In the genomic region with DNA sequence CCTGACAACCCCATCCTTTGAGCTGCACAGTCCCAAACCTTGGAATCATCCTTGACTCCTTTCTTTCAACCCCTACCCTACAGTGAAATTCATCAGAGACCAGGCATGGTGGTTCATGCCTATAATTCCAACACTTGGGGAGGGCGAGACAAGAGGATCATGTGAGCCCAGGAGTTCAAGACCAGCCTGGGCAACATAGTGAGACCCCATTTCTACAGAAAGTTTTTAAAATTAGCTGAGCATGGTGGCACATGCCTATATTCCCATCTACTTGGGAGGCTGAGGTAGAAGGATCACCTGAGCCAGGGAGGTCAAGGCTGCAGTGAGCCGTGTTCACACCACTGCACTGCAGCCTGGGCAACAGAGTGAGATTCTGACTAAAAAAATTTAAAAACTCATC, we compare ENCODE assay signal across 31 cellular contexts.
"Had no signal": no experiment of that assay in that cellular context is flagged by ENCODE, and none has a peak within 500 bp of the region (broad histone marks: within the 10 kb centered on the region; RNA-seq: fewer than 3 reads in every experiment).

No MANE protein-coding gene starts in this region.

- H3K9ac ChIP-seq: neural progenitor cell, parathyroid adenoma had no signal

- H3K36me3 ChIP-seq: neural progenitor cell, ovary, suprapubic skin, tibial artery, transverse colon, upper lobe of right lung, uterus had no signal

- H2AFZ ChIP-seq: neural progenitor cell, parathyroid adenoma had no signal

- H3K79me2 ChIP-seq: parathyroid adenoma had no signal

- H3K27ac ChIP-seq: neural progenitor cell, ovary, parathyroid adenoma, psoas muscle, skin epidermis, spleen, suprapubic skin, testis, tibial artery, transverse colon, upper lobe of right lung, uterus had no signal

- H3K4me3 ChIP-seq: neural progenitor cell, ovary, psoas muscle, skin epidermis, smooth muscle cell, spleen, suprapubic skin, testis, tibial artery, transverse colon, upper lobe of right lung, uterus had no signal

- H3K27me3 Mint-ChIP-seq: naive thymus-derived CD8-positive, alpha-beta T cell; progenitor cell of endocrine pancreas; stimulated activated memory B cell treated with anti-CD40 and anti-IgM and Interleukin-4, amounts not matched to agents 10 μg/mL and 1 μg/mL and 100 μg/mL, for 72 hours; stimulated activated naive CD8-positive, alpha-beta T cell treated with anti-CD3 and anti-CD28 coated beads, Interleukin-15, amount 100 ng/mL, for 72 hours; type B pancreatic cell had no signal

- ATAC-seq: naive thymus-derived CD8-positive, alpha-beta T cell; psoas muscle; right cardiac atrium; sciatic nerve; stimulated activated memory B cell treated with anti-CD40 and anti-IgM and Interleukin-4, amounts not matched to agents 10 μg/mL and 1 μg/mL and 100 μg/mL, for 72 hours; stimulated activated naive CD8-positive, alpha-beta T cell treated with anti-CD3 and anti-CD28 coated beads, Interleukin-15, amount 100 ng/mL, for 72 hours; stimulated activated naive CD8-positive, alpha-beta T cell treated with anti-CD3 and anti-CD28 coated beads, Interleukin-15, Interleukin-2, amounts not matched to agents 100 U/mL and 50 U/mL, for 24 hours; upper lobe of right lung had no signal

- H3K4me1 ChIP-seq: neural progenitor cell, suprapubic skin, tibial artery, upper lobe of right lung, uterus had no signal

- H3K27me3 ChIP-seq: neural progenitor cell, ovary, spleen, suprapubic skin, testis, tibial artery, transverse colon, upper lobe of right lung, uterus had no signal

- H3K4me3 Mint-ChIP-seq: naive thymus-derived CD8-positive, alpha-beta T cell; nephron; neural progenitor cell; stimulated activated memory B cell treated with anti-CD40 and anti-IgM and Interleukin-4, amounts not matched to agents 10 μg/mL and 1 μg/mL and 100 μg/mL, for 72 hours; stimulated activated naive CD8-positive, alpha-beta T cell treated with anti-CD3 and anti-CD28 coated beads, Interleukin-15, amount 100 ng/mL, for 72 hours; type B pancreatic cell had no signal

- H3K4me2 ChIP-seq: neural progenitor cell, smooth muscle cell had no signal

- H3K27ac Mint-ChIP-seq: neural progenitor cell; stimulated activated memory B cell treated with anti-CD40 and anti-IgM and Interleukin-4, amounts not matched to agents 10 μg/mL and 1 μg/mL and 100 μg/mL, for 72 hours had no signal

- H3K9me3 ChIP-seq: ovary, psoas muscle, spleen, suprapubic skin, testis, tibial artery, transverse colon, upper lobe of right lung, uterus had no signal

- DNase-seq: naive thymus-derived CD8-positive, alpha-beta T cell; occipital lobe; ovary; posterior cingulate gyrus; psoas muscle; right cardiac atrium; spleen; stimulated activated CD4-positive, alpha-beta T cell treated with anti-CD3 and anti-CD28 coated beads, Interleukin-12 subunit alpha, Interleukin-12 subunit beta, amount 100 ng/mL, for 4 hours; stimulated activated CD4-positive, alpha-beta T cell treated with anti-CD3 and anti-CD28 coated beads, Interleukin-1b, Interleukin-23, amount 100 ng/mL, for 48 hours; stimulated activated CD4-positive, alpha-beta T cell treated with anti-CD3 and anti-CD28 coated beads, Interleukin-4, amount 100 ng/mL, for 1 hour; stimulated activated CD4-positive, alpha-beta T cell treated with anti-CD3 and anti-CD28 coated beads, Interleukin-4, amount 100 ng/mL, for 4 hours; stimulated activated CD8-positive, alpha-beta memory T cell treated with anti-CD3 and anti-CD28 coated beads, Interleukin-4, amount 100 ng/mL, for 48 hours; stimulated activated naive CD4-positive, alpha-beta T cell; stimulated activated naive CD8-positive, alpha-beta T cell treated with anti-CD3 and anti-CD28 coated beads, Interleukin-15, amount 100 ng/mL, for 72 hours; stimulated activated naive CD8-positive, alpha-beta T cell treated with anti-CD3 and anti-CD28 coated beads, Interleukin-15, Interleukin-2, amounts not matched to agents 100 U/mL and 50 U/mL, for 24 hours; substantia nigra; testis; tibial artery; transverse colon; upper lobe of right lung; uterus had no signal

- H3K9me3 Mint-ChIP-seq: naive thymus-derived CD8-positive, alpha-beta T cell; nephron; neural progenitor cell; stimulated activated memory B cell treated with anti-CD40 and anti-IgM and Interleukin-4, amounts not matched to agents 10 μg/mL and 1 μg/mL and 100 μg/mL, for 72 hours; stimulated activated naive CD8-positive, alpha-beta T cell treated with anti-CD3 and anti-CD28 coated beads, Interleukin-15, amount 100 ng/mL, for 72 hours; type B pancreatic cell had no signal
